Comparison of ENCODE assay signal across 18 cellular contexts in the genomic region with DNA sequence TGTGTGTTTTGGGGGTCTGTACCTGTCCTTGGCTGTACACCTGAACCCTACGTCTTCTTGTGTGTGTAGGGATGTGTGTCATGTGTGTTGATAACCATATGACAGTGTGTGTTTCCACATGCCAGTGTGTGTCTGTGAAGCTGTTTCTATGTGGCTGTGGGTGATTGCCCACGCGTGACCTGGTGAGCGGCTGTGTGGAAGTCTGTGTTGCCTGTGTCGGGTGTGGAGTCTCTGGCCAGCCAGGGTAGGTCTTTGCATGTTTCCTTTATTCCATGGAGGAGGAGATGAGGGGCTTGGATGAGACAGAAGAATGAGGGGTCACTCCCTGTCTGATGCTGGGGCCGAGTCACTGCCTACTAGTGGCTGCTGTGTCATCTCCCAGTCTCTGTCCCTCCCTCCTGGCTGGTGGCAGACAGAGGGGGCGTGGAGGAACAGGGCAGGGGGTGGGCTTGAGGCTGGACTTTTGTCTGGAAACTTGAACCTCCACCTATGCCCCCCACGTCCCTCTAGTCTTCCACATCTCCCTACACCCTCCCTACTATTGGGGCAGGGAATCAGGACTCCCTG. TPM values are rescaled to one million over a fixed set of nuclear protein-coding genes. Genes with fewer than 3 reads are reported as not detected.
DNase-seq lines count a peak whose midpoint lies in the region; ATAC-seq and TF ChIP-seq lines count a peak whose summit lies in the region.
"Had no signal": no experiment of that assay in that cellular context is flagged by ENCODE, and none has a peak within 500 bp of the region (broad histone marks: within the 10 kb centered on the region; RNA-seq: fewer than 3 reads in every experiment).

No MANE protein-coding gene starts in this region.

- H3K4me3 ChIP-seq in IMR-90 (ENCODE audit: insufficient read depth, low read depth, low read length) (no peak overlapping the region), thyroid gland (replicated peaks in 1 of 3) (no peak overlapping the region), uterus (no peak overlapping the region)
- H3K4me3 ChIP-seq: spleen had no signal

- no peak overlapping the region for H3K9ac ChIP-seq in IMR-90 (ENCODE audit: low read depth, low read length)
- H3K9ac ChIP-seq: KMS-11 had no signal

- no peak overlapping the region for H4K91ac ChIP-seq in IMR-90 (ENCODE audit: insufficient read depth, low read depth, low read length)

- POLR2A ChIA-PET in IMR-90 (lab: Charles Lee; ENCODE audit: unreplicated experiment) = no interaction called here

- H3K27ac ChIP-seq in IMR-90 (ENCODE audit: insufficient read depth, low read length) (no peak overlapping the region), thyroid gland (no peak overlapping the region), uterus (no peak overlapping the region)
- H3K27ac ChIP-seq: KMS-11, spleen had no signal

- in situ Hi-C loops in IMR-90 (cut with MboI; ENCODE audit: low sequenced_read_pairs) = no loop called here

- H3K23ac ChIP-seq in IMR-90 (ENCODE audit: low read depth, low read length) = no peak overlapping the region

- H2BK20ac ChIP-seq in IMR-90 (ENCODE audit: low read depth, low read length) = no peak overlapping the region

- no peak for TF ChIP-seq RAD21 in IMR-90 (IDR thresholded peaks at IDR 0.05; ENCODE audit: low read length)

- H3K9me1 ChIP-seq in IMR-90 (ENCODE audit: insufficient read depth, low read length) = no peaks in the 10 kb centered on the region; the same call in 1 of the 2 replicates

- no peak for ATAC-seq in IMR-90 (ENCODE audit: low read depth)
- ATAC-seq: Right ventricle myocardium inferior had no signal

- no peaks in the 10 kb centered on the region for H3K9me3 Mint-ChIP-seq in endothelial cell (ENCODE audit: unreplicated experiment)
- no peaks in the 10 kb centered on the region for H3K9me3 Mint-ChIP-seq in type B pancreatic cell
- H3K9me3 Mint-ChIP-seq: activated CD4-positive, alpha-beta memory T cell treated with anti-CD3 and anti-CD28 coated beads, Interleukin-2, amount 10 ng/mL, durations not matched to agents 7 days and 5 days; activated naive CD4-positive, alpha-beta T cell treated with anti-CD3 and anti-CD28 coated beads, Interleukin-2, amount 10 ng/mL, durations not matched to agents 7 days and 5 days; activated T-cell treated with anti-CD3 and anti-CD28 coated beads, Interleukin-2, amount 50 U/mL, for 24 hours; mesothelial cell of epicardium; neural crest cell had no signal

- H3K9me3 ChIP-seq in IMR-90 (ENCODE audit: control insufficient read depth, insufficient read depth, low read length) = no peaks in the 10 kb centered on the region
- no peaks in the 10 kb centered on the region for H3K9me3 ChIP-seq in thyroid gland
- H3K9me3 ChIP-seq in uterus = no peaks in the 10 kb centered on the region
- H3K9me3 ChIP-seq: spleen had no signal

- peaks cover 8% of the 10 kb centered on the region for H3K36me3 Mint-ChIP-seq in endothelial cell (ENCODE audit: low read depth, unreplicated experiment)
- no peaks in the 10 kb centered on the region for H3K36me3 Mint-ChIP-seq in type B pancreatic cell
- H3K36me3 Mint-ChIP-seq: activated naive CD4-positive, alpha-beta T cell treated with anti-CD3 and anti-CD28 coated beads, Interleukin-2, amount 10 ng/mL, durations not matched to agents 7 days and 5 days; mesothelial cell of epicardium had no signal

- H3K27me3 Mint-ChIP-seq in endothelial cell (ENCODE audit: unreplicated experiment) (peaks cover 25% of the 10 kb centered on the region), type B pancreatic cell (peaks cover 12% of the 10 kb centered on the region)
- H3K27me3 Mint-ChIP-seq: activated T-cell treated with anti-CD3 and anti-CD28 coated beads, Interleukin-2, amount 50 U/mL, for 24 hours had no signal

- H3K4me3 Mint-ChIP-seq in endothelial cell (ENCODE audit: unreplicated experiment) (peak overlapping the region; percentile 60), type B pancreatic cell (peak overlapping the region; percentile 0)
- H3K4me3 Mint-ChIP-seq: activated CD4-positive, alpha-beta memory T cell treated with anti-CD3 and anti-CD28 coated beads, Interleukin-2, amount 10 ng/mL, durations not matched to agents 7 days and 5 days; activated naive CD4-positive, alpha-beta T cell treated with anti-CD3 and anti-CD28 coated beads, Interleukin-2, amount 10 ng/mL, durations not matched to agents 7 days and 5 days; activated T-cell treated with anti-CD3 and anti-CD28 coated beads, Interleukin-2, amount 50 U/mL, for 24 hours; mesothelial cell of epicardium had no signal

- dilution Hi-C loops in IMR-90 (cut with HindIII; ENCODE audit: low sequenced_read_pairs, unreplicated experiment) = no loop called here

- H3K4me1 ChIP-seq in IMR-90 (ENCODE audit: control insufficient read depth, insufficient read depth, low read length) (peaks cover 4% of the 10 kb centered on the region), thyroid gland (peaks cover 13 to 16% of the 10 kb centered on the region in 2 donors), uterus (peaks cover 0 to 14% of the 10 kb centered on the region in 2 donors)

- H2BK15ac ChIP-seq in IMR-90 (ENCODE audit: low read depth, low read length) = no peak overlapping the region

- BruUV-seq in IMR-90 (replicated peaks; lab: Mats Ljungman, UMichigan) = no TSS peak

- peaks cover 0 to 10% of the 10 kb centered on the region in 2 experiments; a peak in 2 of 4 replicates for H3K79me1 ChIP-seq in IMR-90 (ENCODE audit: low read depth in 1 of 2, low read length in 2 of 2)

- H2BK5ac ChIP-seq in IMR-90 (ENCODE audit: low read depth, low read length, poor library complexity, severe bottlenecking) = no peak overlapping the region

- DNase-seq in IMR-90 = no peak
- no peak for DNase-seq in endothelial cell (ENCODE audit: low spot score)
- DNase-seq in type B pancreatic cell (ENCODE audit: extremely low spot score, unreplicated experiment) = no peak
- no peak for DNase-seq in thyroid gland
- no peak for DNase-seq in uterus
- DNase-seq: activated CD4-positive, alpha-beta memory T cell treated with anti-CD3 and anti-CD28 coated beads, Interleukin-2, amount 10 ng/mL, durations not matched to agents 7 days and 5 days; activated naive CD4-positive, alpha-beta T cell treated with anti-CD3 and anti-CD28 coated beads, Interleukin-2, amount 10 ng/mL, durations not matched to agents 7 days and 5 days; activated T-cell treated with anti-CD3 and anti-CD28 coated beads, Interleukin-2, amount 50 U/mL, for 24 hours; AML-193; foreskin fibroblast; NCI-H510A treated with DMSO at 0.1 percent for 48 hours; spleen; stimulated activated CD8-positive, alpha-beta memory T cell treated with anti-CD3 and anti-CD28 coated beads, Interleukin-4, amount 100 ng/mL, for 48 hours; substantia nigra had no signal

- no peak overlapping the region for H3K18ac ChIP-seq in IMR-90 (ENCODE audit: low read depth, low read length)

- TF ChIP-seq POLR2A in IMR-90 (IDR thresholded peaks at IDR 0.05; ENCODE audit: low read depth, low read length) = no peak
- TF ChIP-seq POLR2A in thyroid gland (IDR thresholded peaks at IDR 0.05) = no peak
- no peak for TF ChIP-seq POLR2A in uterus (IDR thresholded peaks at IDR 0.05)

- WGBS in IMR-90 (ENCODE audit: extremely low coverage in 2 of 2, insufficient read length in 1 of 2), 2 experiments = 90% methylated on average over 4 of the region's 8 CpGs; no CpG with 5 or more reads in 1 of the 2 experiments
- 49 to 58% methylated on average over 8 of the region's 8 CpGs for WGBS in thyroid gland, 2 donors

- no peaks in the 10 kb centered on the region for H3K36me3 ChIP-seq in IMR-90 (ENCODE audit: control insufficient read depth, insufficient read depth, low read length)
- H3K36me3 ChIP-seq in thyroid gland = no peaks in the 10 kb centered on the region
- no peaks in the 10 kb centered on the region for H3K36me3 ChIP-seq in uterus
- H3K36me3 ChIP-seq: spleen had no signal

- H3K27me3 ChIP-seq in IMR-90 (ENCODE audit: control insufficient read depth, insufficient read depth, low read length) (no peaks in the 10 kb centered on the region), thyroid gland (no peaks in the 10 kb centered on the region), uterus (no peaks in the 10 kb centered on the region)

- H3K27ac Mint-ChIP-seq in endothelial cell (ENCODE audit: unreplicated experiment) (no peak overlapping the region), type B pancreatic cell (peak overlapping the region; percentile 1)
- H3K27ac Mint-ChIP-seq: activated CD4-positive, alpha-beta memory T cell treated with anti-CD3 and anti-CD28 coated beads, Interleukin-2, amount 10 ng/mL, durations not matched to agents 7 days and 5 days; activated naive CD4-positive, alpha-beta T cell treated with anti-CD3 and anti-CD28 coated beads, Interleukin-2, amount 10 ng/mL, durations not matched to agents 7 days and 5 days; activated T-cell treated with anti-CD3 and anti-CD28 coated beads, Interleukin-2, amount 50 U/mL, for 24 hours; mesothelial cell of epicardium had no signal

- no peak overlapping the region for H4K5ac ChIP-seq in IMR-90 (ENCODE audit: low read depth, low read length)

- TF ChIP-seq CTCF in IMR-90 (conservative IDR thresholded peaks at IDR 0.05; ENCODE audit: low read depth, low read length) (no peak), endothelial cell (IDR thresholded peaks at IDR 0.05; ENCODE audit: unreplicated experiment) (no peak), type B pancreatic cell (conservative IDR thresholded peaks at IDR 0.05) (no peak), thyroid gland (IDR thresholded peaks at IDR 0.05) (no peak), uterus (IDR thresholded peaks at IDR 0.05) (no peak)

- H3K4me2 ChIP-seq in IMR-90 (ENCODE audit: low read depth, low read length) = no peak overlapping the region
- H3K4me2 ChIP-seq: KMS-11 had no signal

- peaks cover 15% of the 10 kb centered on the region; the same call in 1 of the 2 replicates for H4K20me1 ChIP-seq in IMR-90 (ENCODE audit: insufficient read depth, low read length)

- H2AFZ ChIP-seq in IMR-90 (replicated peaks; ENCODE audit: low read length, poor library complexity) = no peak overlapping the region

- H3K14ac ChIP-seq in IMR-90 (replicated peaks; ENCODE audit: low read depth, low read length) = no peak overlapping the region

- H2AK9ac ChIP-seq in IMR-90 (replicated peaks; ENCODE audit: low read depth, low read length, poor library complexity) = no peak overlapping the region

- H2BK120ac ChIP-seq in IMR-90 (ENCODE audit: low read depth, low read length) = no peak overlapping the region

- H3K4ac ChIP-seq in IMR-90 (ENCODE audit: low read depth, low read length) = no peak overlapping the region

- H3K56ac ChIP-seq in IMR-90 (ENCODE audit: extremely low read depth, insufficient read depth, low read length) = no peak overlapping the region

- H2AK5ac ChIP-seq in IMR-90 (ENCODE audit: low read depth, low read length) = peak overlapping the region; percentile 67; the same call in 1 of the 2 replicates

- peaks cover 7% of the 10 kb centered on the region for H3K4me1 Mint-ChIP-seq in endothelial cell (ENCODE audit: unreplicated experiment)
- H3K4me1 Mint-ChIP-seq in type B pancreatic cell (ENCODE audit: unreplicated experiment) = no peaks in the 10 kb centered on the region

- intact Hi-C loops in IMR-90 (cut with micrococcal nuclease) = no loop called here
- intact Hi-C loops in thyroid gland (cut with DNase I) = no loop called here
- intact Hi-C loops in uterus (cut with DNase I; ENCODE audit: low total_unique reads) = no loop called here

- CTCF ChIA-PET in IMR-90 (lab: Yijun Ruan, JAX) = interaction anchor here (1.4 kb wide), 1 partner anchor 14 kb away, joined by 3 read pairs; no protein-coding TSS in a partner anchor

- no peak overlapping the region for H4K8ac ChIP-seq in IMR-90 (ENCODE audit: low read depth in 2 of 2, low read length in 2 of 2)

RNA-seq across cellular contexts. Expression of a gene that starts 2.9 kb away (rescaled TPM):
- total RNA-seq in IMR-90 (2012; rRNA removed) (11.1 and 31.9 TPM in 2 replicates), endothelial cell (ENCODE audit: unreplicated experiment) (64.2 TPM), type B pancreatic cell (ENCODE audit: low replicate concordance) (28.4 and 178 TPM in 2 replicates), thyroid gland (1 to 10 TPM; 1.6 to 3.3 (median 2.4) TPM), uterus (10 to 100 TPM in 2 of 4 donors, 1 to 10 TPM in 1, not detected in 1; 8.1 to 52.1 (median 28.6) TPM)
- polyA plus RNA-seq in IMR-90 (2012; rRNA removed) = 15.6 and 60.1 TPM in 2 replicates
- polyA plus RNA-seq in IMR-90 (2012; cell fraction: cytosol; rRNA removed) = 52.4 and 90.3 TPM in 2 replicates
- polyA plus RNA-seq in IMR-90 (2012; cell fraction: nucleus; rRNA removed; ENCODE audit: low replicate concordance) = 982 and 1,348 TPM in 2 replicates

RNA-seq across cellular contexts. Expression of a gene that starts 31.9 kb away (rescaled TPM):
- total RNA-seq in IMR-90 (2012; rRNA removed) (5.3 and 5.7 TPM in 2 replicates), endothelial cell (ENCODE audit: unreplicated experiment) (25.3 TPM), type B pancreatic cell (ENCODE audit: low replicate concordance) (11.9 and 13.0 TPM in 2 replicates), thyroid gland (1 to 10 TPM; 1.8 to 7.3 (median 4.6) TPM), uterus (1 to 10 TPM in 3 of 4 donors, not detected in 1; 5.9 to 9.0 (median 7.0) TPM)
- polyA plus RNA-seq in IMR-90 (2012; rRNA removed) = 17.4 and 19.4 TPM in 2 replicates
- 16.9 and 38.3 TPM in 2 replicates for polyA plus RNA-seq in IMR-90 (2012; cell fraction: cytosol; rRNA removed)
- polyA plus RNA-seq in IMR-90 (2012; cell fraction: nucleus; rRNA removed; ENCODE audit: low replicate concordance) = 11.9 and 20.0 TPM in 2 replicates

RNA-seq across cellular contexts. Expression of a gene that starts 33.3 kb away (rescaled TPM):
- total RNA-seq in IMR-90 (2012; rRNA removed) = 0.56 and 0.90 TPM in 2 replicates
- 1.6 TPM in 2 replicates for polyA plus RNA-seq in IMR-90 (2012; rRNA removed)
- 2.0 and 2.9 TPM in 2 replicates for polyA plus RNA-seq in IMR-90 (2012; cell fraction: cytosol; rRNA removed)
- 3.4 and 4.5 TPM in 2 replicates for polyA plus RNA-seq in IMR-90 (2012; cell fraction: nucleus; rRNA removed; ENCODE audit: low replicate concordance)
- 0.33 TPM for total RNA-seq in endothelial cell (ENCODE audit: unreplicated experiment)
- 0.48 TPM in 1 of 2 replicates, not detected in the other for total RNA-seq in type B pancreatic cell (ENCODE audit: low replicate concordance)
- total RNA-seq in thyroid gland = 1 to 10 TPM in 1 of 4 donors, under 1 TPM in 1, not detected in 2; 0.73 to 1.1 TPM
- 10 to 100 TPM in 1 of 4 donors, not detected in 3; 42.5 TPM for total RNA-seq in uterus
- total RNA-seq: neural crest cell had no signal

RNA-seq across cellular contexts. Expression of a gene that starts 41.2 kb away (rescaled TPM):
- 76.9 and 84.2 TPM in 2 replicates for total RNA-seq in IMR-90 (2012; rRNA removed)
- 132 and 153 TPM in 2 replicates for polyA plus RNA-seq in IMR-90 (2012; rRNA removed)
- polyA plus RNA-seq in IMR-90 (2012; cell fraction: cytosol; rRNA removed) = 113 and 118 TPM in 2 replicates
- 152 and 183 TPM in 2 replicates for polyA plus RNA-seq in IMR-90 (2012; cell fraction: nucleus; rRNA removed; ENCODE audit: low replicate concordance)
- total RNA-seq in endothelial cell (ENCODE audit: unreplicated experiment) = 62.8 TPM
- total RNA-seq in type B pancreatic cell (ENCODE audit: low replicate concordance) = 57.3 and 71.8 TPM in 2 replicates
- total RNA-seq in thyroid gland = 100 to 1,000 TPM in 2 of 4 donors, 10 to 100 TPM in 2; 89.1 to 157 (median 113) TPM
- total RNA-seq in uterus = 100 to 1,000 TPM in 1 of 4 donors, 10 to 100 TPM in 3; 37.9 to 130 (median 68.0) TPM

RNA-seq across cellular contexts. Expression of a gene that starts 42.3 kb away (rescaled TPM):
- 61.1 and 66.9 TPM in 2 replicates for total RNA-seq in IMR-90 (2012; rRNA removed)
- 88.8 and 126 TPM in 2 replicates for polyA plus RNA-seq in IMR-90 (2012; rRNA removed)
- 92.1 and 92.3 TPM in 2 replicates for polyA plus RNA-seq in IMR-90 (2012; cell fraction: cytosol; rRNA removed)
- polyA plus RNA-seq in IMR-90 (2012; cell fraction: nucleus; rRNA removed; ENCODE audit: low replicate concordance) = 91.0 and 119 TPM in 2 replicates
- 246 TPM for total RNA-seq in endothelial cell (ENCODE audit: unreplicated experiment)
- 51.9 and 73.0 TPM in 2 replicates for total RNA-seq in type B pancreatic cell (ENCODE audit: low replicate concordance)
- 10 to 100 TPM; 34.3 to 50.8 (median 45.1) TPM for total RNA-seq in thyroid gland
- total RNA-seq in uterus = 100 to 1,000 TPM in 1 of 4 donors, 10 to 100 TPM in 3; 21.5 to 157 (median 38.3) TPM
